19 cellular contexts compared by ENCODE assay signal in the genomic region with DNA sequence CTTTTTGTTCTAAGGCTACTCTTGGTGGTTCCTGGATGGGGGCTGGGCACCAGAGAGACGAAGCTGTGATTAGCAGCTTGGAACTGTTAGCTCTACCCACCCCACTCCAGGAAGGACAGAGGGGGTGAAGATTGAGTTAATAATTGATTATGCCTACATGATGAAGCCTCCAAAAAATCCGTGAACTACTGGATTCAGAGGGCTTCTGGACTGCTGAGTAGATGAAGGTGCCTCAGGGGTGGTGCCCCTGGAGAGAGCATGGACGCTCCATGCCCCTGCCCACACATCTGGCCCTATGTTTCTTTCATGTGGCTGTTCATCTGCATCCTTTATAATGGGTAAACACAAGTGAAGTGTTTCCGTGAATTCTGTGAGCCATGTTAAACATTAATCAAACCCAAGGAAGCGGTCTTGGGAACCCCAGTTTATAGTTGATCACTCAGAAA. TPM values are rescaled to one million over a fixed set of nuclear protein-coding genes. Genes with fewer than 3 reads are reported as not detected.
DNase-seq lines count a peak whose midpoint lies in the region; ATAC-seq and TF ChIP-seq lines count a peak whose summit lies in the region.
"Had no signal": no experiment of that assay in that cellular context is flagged by ENCODE, and none has a peak within 500 bp of the region (broad histone marks: within the 10 kb centered on the region; RNA-seq: fewer than 3 reads in every experiment).

No MANE protein-coding gene starts in this region.

- no peak for DNase-seq in activated T-cell treated with anti-CD3 and anti-CD28 coated beads, Interleukin-2, amount 50 U/mL, for 24 hours
- DNase-seq in activated T-cell treated with anti-CD3 and anti-CD28 coated beads for 4 hours (no peak), left colon (peak; percentile 43 to 61), mesenteric fat pad (ENCODE audit: low spot score) (no peak), breast epithelium (ENCODE audit: low spot score in 2 of 2) (no peak), T-cell (no peak)
- no peak for DNase-seq in activated CD4-positive, alpha-beta memory T cell treated with anti-CD3 and anti-CD28 coated beads for 36 hours
- DNase-seq in stimulated activated naive CD8-positive, alpha-beta T cell treated with anti-CD3 and anti-CD28 coated beads, Interleukin-15, amount 100 ng/mL, for 72 hours: no peak
- DNase-seq: aorta; COR-L47; GDM1; head of caudate nucleus; naive thymus-derived CD4-positive, alpha-beta T cell; NCI-H1930; NCI-H524 treated with DMSO at 0.1 percent for 48 hours; PC-3 had no signal

- peaks cover 79% of the 10 kb centered on the region for H3K4me1 Mint-ChIP-seq in activated T-cell treated with anti-CD3 and anti-CD28 coated beads, Interleukin-2, amount 50 U/mL, for 24 hours (ENCODE audit: low read depth)
- H3K4me1 Mint-ChIP-seq in activated CD4-positive, alpha-beta memory T cell treated with anti-CD3 and anti-CD28 coated beads for 36 hours (ENCODE audit: low read depth): peaks cover 84% of the 10 kb centered on the region
- peaks cover 82% of the 10 kb centered on the region for H3K4me1 Mint-ChIP-seq in stimulated activated naive CD8-positive, alpha-beta T cell treated with anti-CD3 and anti-CD28 coated beads, Interleukin-15, amount 100 ng/mL, for 72 hours
- peaks cover 68 to 81% (median 76%) of the 10 kb centered on the region in 3 donors for H3K4me1 Mint-ChIP-seq in T-cell

- no peaks in the 10 kb centered on the region for H3K9me3 Mint-ChIP-seq in activated T-cell treated with anti-CD3 and anti-CD28 coated beads, Interleukin-2, amount 50 U/mL, for 24 hours
- no peaks in the 10 kb centered on the region for H3K9me3 Mint-ChIP-seq in activated CD4-positive, alpha-beta memory T cell treated with anti-CD3 and anti-CD28 coated beads for 36 hours
- no peaks in the 10 kb centered on the region for H3K9me3 Mint-ChIP-seq in stimulated activated naive CD8-positive, alpha-beta T cell treated with anti-CD3 and anti-CD28 coated beads, Interleukin-15, amount 100 ng/mL, for 72 hours
- H3K9me3 Mint-ChIP-seq in T-cell: no peaks in the 10 kb centered on the region
- H3K9me3 Mint-ChIP-seq: naive thymus-derived CD4-positive, alpha-beta T cell had no signal

- no peaks in the 10 kb centered on the region for H3K9me3 ChIP-seq in breast epithelium
- H3K9me3 ChIP-seq: prostate gland, suprapubic skin had no signal

- peak overlapping the region; percentile 83 for H3K27ac Mint-ChIP-seq in activated T-cell treated with anti-CD3 and anti-CD28 coated beads, Interleukin-2, amount 50 U/mL, for 24 hours
- H3K27ac Mint-ChIP-seq in activated CD4-positive, alpha-beta memory T cell treated with anti-CD3 and anti-CD28 coated beads for 36 hours: peak overlapping the region; percentile 75
- H3K27ac Mint-ChIP-seq in stimulated activated naive CD8-positive, alpha-beta T cell treated with anti-CD3 and anti-CD28 coated beads, Interleukin-15, amount 100 ng/mL, for 72 hours: peak overlapping the region; percentile 34 to 55
- H3K27ac Mint-ChIP-seq in T-cell: peak overlapping the region in 1 of 2 donors; percentile 34

- no peak for TF ChIP-seq POLR2A in breast epithelium (IDR thresholded peaks at IDR 0.05)

- no peaks in the 10 kb centered on the region for H3K27me3 Mint-ChIP-seq in activated T-cell treated with anti-CD3 and anti-CD28 coated beads, Interleukin-2, amount 50 U/mL, for 24 hours
- no peaks in the 10 kb centered on the region for H3K27me3 Mint-ChIP-seq in activated CD4-positive, alpha-beta memory T cell treated with anti-CD3 and anti-CD28 coated beads for 36 hours
- no peaks in the 10 kb centered on the region for H3K27me3 Mint-ChIP-seq in stimulated activated naive CD8-positive, alpha-beta T cell treated with anti-CD3 and anti-CD28 coated beads, Interleukin-15, amount 100 ng/mL, for 72 hours
- H3K27me3 Mint-ChIP-seq in T-cell: no peaks in the 10 kb centered on the region
- H3K27me3 Mint-ChIP-seq: naive thymus-derived CD4-positive, alpha-beta T cell had no signal

- no peaks in the 10 kb centered on the region for H3K4me1 ChIP-seq in breast epithelium
- H3K4me1 ChIP-seq: prostate gland had no signal

- H3K27me3 ChIP-seq in breast epithelium: no peaks in the 10 kb centered on the region
- H3K27me3 ChIP-seq: suprapubic skin had no signal

- CTCF ChIA-PET in activated CD4-positive, alpha-beta memory T cell treated with anti-CD3 and anti-CD28 coated beads for 36 hours (lab: Charles Lee): interaction anchor here (0.7 to 1.1 kb wide), 2 partner anchors 87 to 91 kb away, joined by 3 read pairs; a partner anchor contains a TSS
- CTCF ChIA-PET in T-cell (lab: Charles Lee): no interaction called here

- no peak overlapping the region for H3K4me3 Mint-ChIP-seq in activated T-cell treated with anti-CD3 and anti-CD28 coated beads, Interleukin-2, amount 50 U/mL, for 24 hours
- peak overlapping the region; percentile 12 for H3K4me3 Mint-ChIP-seq in activated CD4-positive, alpha-beta memory T cell treated with anti-CD3 and anti-CD28 coated beads for 36 hours
- H3K4me3 Mint-ChIP-seq in stimulated activated naive CD8-positive, alpha-beta T cell treated with anti-CD3 and anti-CD28 coated beads, Interleukin-15, amount 100 ng/mL, for 72 hours: peak overlapping the region in 1 of 2 donors; percentile 27
- no peak overlapping the region for H3K4me3 Mint-ChIP-seq in T-cell
- H3K4me3 Mint-ChIP-seq: naive thymus-derived CD4-positive, alpha-beta T cell had no signal

- ATAC-seq in left colon: peak; percentile 79
- ATAC-seq in stimulated activated naive CD8-positive, alpha-beta T cell treated with anti-CD3 and anti-CD28 coated beads, Interleukin-15, amount 100 ng/mL, for 72 hours: no peak
- ATAC-seq in T-cell (replicated peaks in 1 of 4): no peak
- ATAC-seq: esophagus mucosa; naive thymus-derived CD4-positive, alpha-beta T cell; PC-3 had no signal

- no peak overlapping the region for H3K4me3 ChIP-seq in breast epithelium
- H3K4me3 ChIP-seq: prostate gland, suprapubic skin had no signal

- peaks cover 65% of the 10 kb centered on the region for H3K36me3 Mint-ChIP-seq in activated T-cell treated with anti-CD3 and anti-CD28 coated beads, Interleukin-2, amount 50 U/mL, for 24 hours (ENCODE audit: low read depth)
- H3K36me3 Mint-ChIP-seq in activated CD4-positive, alpha-beta memory T cell treated with anti-CD3 and anti-CD28 coated beads for 36 hours: peaks cover 22% of the 10 kb centered on the region
- peaks cover 22% of the 10 kb centered on the region for H3K36me3 Mint-ChIP-seq in T-cell

- no peak for TF ChIP-seq CTCF in breast epithelium (IDR thresholded peaks at IDR 0.05)

- H3K27ac ChIP-seq in breast epithelium: no peak overlapping the region
- H3K27ac ChIP-seq: prostate gland, suprapubic skin had no signal

- POLR2A ChIA-PET in activated CD4-positive, alpha-beta memory T cell treated with anti-CD3 and anti-CD28 coated beads for 36 hours (lab: Charles Lee): interaction anchor here (0.7 kb wide), 1 partner anchor 88 kb away, joined by 4 read pairs; a partner anchor contains a TSS
- POLR2A ChIA-PET in T-cell (lab: Charles Lee): no interaction called here

- intact Hi-C loops in activated CD4-positive, alpha-beta memory T cell treated with anti-CD3 and anti-CD28 coated beads for 36 hours (cut with micrococcal nuclease): loop anchor here (1.0 to 5.0 kb wide), 3 partner anchors 7 to 134 kb away; no protein-coding TSS in a partner anchor
- intact Hi-C loops in left colon (cut with DNase I, micrococcal nuclease) (no loop called here), breast epithelium (cut with DNase I; ENCODE audit: low total_unique reads) (no loop called here)

- H3K36me3 ChIP-seq in breast epithelium: no peaks in the 10 kb centered on the region
- H3K36me3 ChIP-seq: prostate gland had no signal

RNA-seq across cellular contexts. Expression of a gene that starts 47.3 kb away (rescaled TPM):
- 1 to 10 TPM; 1.5 to 1.9 TPM for total RNA-seq in activated CD4-positive, alpha-beta memory T cell treated with anti-CD3 and anti-CD28 coated beads for 36 hours
- 1 to 10 TPM; 2.0 to 3.9 TPM for total RNA-seq in left colon
- total RNA-seq in mesenteric fat pad: 0.26 TPM
- 1 to 10 TPM in 1 of 3 donors, under 1 TPM in 2; 0.16 to 2.0 (median 0.73) TPM for total RNA-seq in breast epithelium
- total RNA-seq in T-cell: 1 to 10 TPM; 4.5 to 9.8 (median 8.6) TPM

Comparison
In these comparisons a context has a peak if more than half of its experiments do, and no peak if none do; other contexts are left out.
1. DNase-seq: peak in left colon (2 of 2); none in activated T-cell treated with anti-CD3 and anti-CD28 coated beads, Interleukin-2, amount 50 U/mL, for 24 hours (single experiment), activated T-cell treated with anti-CD3 and anti-CD28 coated beads for 4 hours (single experiment), activated CD4-positive, alpha-beta memory T cell treated with anti-CD3 and anti-CD28 coated beads for 36 hours (single experiment), stimulated activated naive CD8-positive, alpha-beta T cell treated with anti-CD3 and anti-CD28 coated beads, Interleukin-15, amount 100 ng/mL, for 72 hours (0 of 2), mesenteric fat pad (single experiment), breast epithelium (0 of 2) and T-cell (0 of 34).